In genomic region chr11:58575377-58576020, GRCh38 we compare ENCODE assay signal across 1 cellular context.
TF ChIP-seq lines count a peak whose summit lies in the region.

Gene LPXN (minus strand): TSS chr11:58575856. CDS start chr11:58575772, 84 bp downstream.

TF ChIP-seq in HepG2, 621 proteins besides CTCF, POLR2A, EP300 and RAD21 (continued from another document):
- TF ChIP-seq RNF219 (CRISPR knock-in tag; IDR thresholded peaks at IDR 0.05) (no peak), KLF13 (CRISPR knock-in tag; IDR thresholded peaks at IDR 0.05) (no peak), UBTF (CRISPR knock-in tag; IDR thresholded peaks at IDR 0.05) (no peak), RBM39 (IDR thresholded peaks at IDR 0.05; ENCODE audit: low read depth, low read length, poor library complexity, severe bottlenecking) (no peak), ZNF770 (CRISPR knock-in tag; IDR thresholded peaks at IDR 0.05) (no peak), SMARCE1 (IDR thresholded peaks at IDR 0.05; ENCODE audit: borderline replicate concordance) (no peak)
